Comparison of ENCODE assay signal across 8 cellular contexts in genomic region chr13:19618925-19619324, GRCh38. TPM values are rescaled to one million over a fixed set of nuclear protein-coding genes. Genes with fewer than 3 reads are reported as not detected.
A peak's percentile ranks its signal among the peaks of the same experiment; 100 is the strongest.
DNase-seq lines count a peak whose midpoint lies in the region; ATAC-seq and TF ChIP-seq lines count a peak whose summit lies in the region.

No MANE protein-coding gene starts in this region.

- ATAC-seq in GM19351 (IDR thresholded peaks at IDR 0.05; ENCODE audit: unreplicated experiment) (peak; percentile 83), Panc1 (peak; percentile 65; the same call in 1 of the 2 replicates), foreskin keratinocyte (peak; percentile 43), GM21360 (IDR thresholded peaks at IDR 0.05; ENCODE audit: unreplicated experiment) (no peak)

- no TSS peak for BruUV-seq in Panc1 (replicated peaks; lab: Mats Ljungman, UMichigan)

- H3K9me3 Mint-ChIP-seq in CD14-positive monocyte = peaks cover 9 to 18% (median 14%) of the 10 kb centered on the region in 7 donors

- peaks cover 0 to 5% (median 4%) of the 10 kb centered on the region in 3 donors for H3K27me3 Mint-ChIP-seq in CD14-positive monocyte (ENCODE audit: low read depth in 3 of 3)

- H3K36me3 Mint-ChIP-seq in CD14-positive monocyte = no peaks in the 10 kb centered on the region

- DNase-seq in CD14-positive monocyte (ENCODE audit: low spot score) (no peak), Panc1 (ENCODE audit: low read depth, low spot score) (no peak), foreskin keratinocyte (peak in 1 of 2 donors; percentile 26), superior temporal gyrus (ENCODE audit: extremely low spot score) (no peak), HPDE6-E6E7 (ENCODE audit: extremely low spot score) (no peak), NCI-H1436 (lab: John Stamatoyannopoulos, UW) (no peak)

- in situ Hi-C loops in Panc1 (cut with HindIII; ENCODE audit: low pct_unique_long_range_greater_than_20kb, low sequenced_read_pairs) = no loop called here

- H3K9me3 ChIP-seq in Panc1 (ENCODE audit: control insufficient read depth, insufficient read depth, low read depth, low read length) = no peaks in the 10 kb centered on the region

- no peaks in the 10 kb centered on the region for H3K4me1 Mint-ChIP-seq in CD14-positive monocyte

- no peak overlapping the region for H3K4me3 ChIP-seq in Panc1 (ENCODE audit: low read depth in 2 of 2, low read length in 2 of 2)

- TF ChIP-seq CTCF in CD14-positive monocyte (IDR thresholded peaks at IDR 0.05) (peak; percentile 59), Panc1 (IDR thresholded peaks at IDR 0.05) (peak; percentile 68), foreskin keratinocyte (conservative IDR thresholded peaks at IDR 0.05) (peak; percentile 75)

- no peak overlapping the region for H3K27ac Mint-ChIP-seq in CD14-positive monocyte

- intact Hi-C loops in CD14-positive monocyte (cut with micrococcal nuclease) = no loop called here
- intact Hi-C loops in Panc1 (cut with micrococcal nuclease; ENCODE audit: unreplicated experiment) = no loop called here

- H3K4me3 Mint-ChIP-seq in CD14-positive monocyte = no peak overlapping the region

- POLR2A ChIA-PET in Panc1 (lab: Charles Lee) = no interaction called here

- H3K4me1 ChIP-seq in Panc1 (ENCODE audit: control insufficient read depth, insufficient read depth, low read length) = no peaks in the 10 kb centered on the region
- no peaks in the 10 kb centered on the region for H3K4me1 ChIP-seq in foreskin keratinocyte

- H3K36me3 ChIP-seq in Panc1 (ENCODE audit: control insufficient read depth, insufficient read depth, low read length) = no peaks in the 10 kb centered on the region

- H3K27ac ChIP-seq in Panc1 (ENCODE audit: low read length) (no peak overlapping the region), foreskin keratinocyte (no peak overlapping the region)

- CTCF ChIA-PET in Panc1 (lab: Charles Lee) = interaction anchor here (1.2 kb wide), 1 partner anchor 14 kb away, joined by 4 read pairs; no protein-coding TSS in a partner anchor

- H3K27me3 ChIP-seq in Panc1 (ENCODE audit: control insufficient read depth, insufficient read depth, low read length) = no peaks in the 10 kb centered on the region
- H3K27me3 ChIP-seq in foreskin keratinocyte = no peaks in the 10 kb centered on the region

RNA-seq across cellular contexts. Expression of gene MPHOSPH8, which starts 14.5 kb away (rescaled TPM):
- polyA plus RNA-seq in CD14-positive monocyte (1 to 10 TPM; 2.1 to 5.3 TPM), foreskin keratinocyte (19.1 and 19.9 TPM in 2 replicates)
- total RNA-seq in Panc1 (2021; ENCODE audit: unreplicated experiment) (20.6 TPM), foreskin keratinocyte (27.0 and 27.4 TPM in 2 replicates)
- 17.2 TPM for polyA plus RNA-seq in Panc1 (2012; ENCODE audit: insufficient read length)

RNA-seq across cellular contexts. Expression of gene TPTE2, which starts 57.6 kb away (rescaled TPM):
- polyA plus RNA-seq in CD14-positive monocyte (not detected), foreskin keratinocyte (not detected in 2 replicates)
- total RNA-seq in Panc1 (2021; ENCODE audit: unreplicated experiment) (not detected), foreskin keratinocyte (not detected in 2 replicates)
- polyA plus RNA-seq in Panc1 (2012; ENCODE audit: insufficient read length) = not detected
